Comparison of ENCODE assay signal across 18 cellular contexts in genomic region chr4:179709961-179710624, GRCh38.
"Had no signal": no experiment of that assay in that cellular context is flagged by ENCODE, and none has a peak within 500 bp of the region (broad histone marks: within the 10 kb centered on the region; RNA-seq: fewer than 3 reads in every experiment).

No MANE protein-coding gene starts in this region.

- ATAC-seq: activated CD4-positive, CD25-positive, alpha-beta regulatory T cell treated with anti-CD3 and anti-CD28 coated beads, Interleukin-2, amount 50 U/mL, for 24 hours; gastrocnemius medialis; heart right ventricle; lower lobe of right lung had no signal

- H3K36me3 ChIP-seq: adrenal gland, gastrocnemius medialis, heart right ventricle, lower lobe of right lung, neutrophil, stomach, thoracic aorta had no signal

- DNase-seq: activated naive CD4-positive, alpha-beta T cell treated with anti-CD3 and anti-CD28 coated beads, Interleukin-2, amount 50 U/mL, for 16 hours; activated T-cell treated with anti-CD3 and anti-CD28 coated beads, Interleukin-2, amount 50 U/mL, for 1 hour; adrenal gland; caudate nucleus; cortex of kidney; effector memory CD4-positive, alpha-beta T cell; gastrocnemius medialis; heart right ventricle; immature natural killer cell; lower lobe of right lung; naive B cell; posterior cingulate gyrus; stimulated activated CD4-positive, alpha-beta T cell treated with anti-CD3 and anti-CD28 coated beads, Interleukin-15, amount 100 ng/mL, for 24 hours; stimulated activated CD4-positive, alpha-beta T cell treated with anti-CD3 and anti-CD28 coated beads, Interleukin-4, amount 100 ng/mL, for 24 hours; stomach had no signal

- H3K4me3 ChIP-seq: adrenal gland, gastrocnemius medialis, heart right ventricle, lower lobe of right lung, stomach, thoracic aorta had no signal

- H3K27me3 ChIP-seq: adrenal gland, gastrocnemius medialis, heart right ventricle, neutrophil, stomach had no signal
